ENCODE assay signal across 10 cellular contexts in the genomic region with DNA sequence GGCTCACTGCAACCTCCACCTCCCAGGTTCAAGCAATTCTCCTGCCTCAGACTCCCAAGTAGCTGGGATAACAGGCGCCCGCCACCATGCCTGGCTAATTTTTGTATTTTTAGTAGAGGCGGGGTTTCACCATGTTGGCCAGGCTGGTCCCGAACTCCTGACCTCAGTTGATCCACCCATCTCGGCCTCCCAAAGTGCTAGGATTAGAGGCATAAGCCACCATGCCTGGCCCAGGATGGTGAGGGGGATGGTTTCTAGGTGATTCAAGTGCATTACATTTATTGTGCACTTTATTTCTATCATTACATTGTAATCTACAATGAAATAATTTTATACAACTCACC. TPM values are rescaled to one million over a fixed set of nuclear protein-coding genes. Genes with fewer than 3 reads are reported as not detected.
"Had no signal": no experiment of that assay in that cellular context is flagged by ENCODE, and none has a peak within 500 bp of the region (broad histone marks: within the 10 kb centered on the region; RNA-seq: fewer than 3 reads in every experiment).

No MANE protein-coding gene starts in this region.

RNA-seq across cellular contexts. Expression of a gene that starts 3.3 kb away (rescaled TPM):
- total RNA-seq: bronchial epithelial cell, cerebellum, gastrocnemius medialis, kidney epithelial cell, left lung, myocyte, pancreas, pulmonary artery endothelial cell, uterus had no signal

RNA-seq across cellular contexts. Expression of a gene that starts 25.2 kb away (rescaled TPM):
- total RNA-seq: bronchial epithelial cell, cerebellum, esophagus mucosa, myocyte, pulmonary artery endothelial cell had no signal
